8 cellular contexts compared by ENCODE assay signal in genomic region chr19:5968431-5969373, GRCh38. TPM values are rescaled to one million over a fixed set of nuclear protein-coding genes. Genes with fewer than 3 reads are reported as not detected.
DNase-seq lines count a peak whose midpoint lies in the region; ATAC-seq and TF ChIP-seq lines count a peak whose summit lies in the region.

No MANE protein-coding gene starts in this region.

- peaks cover 34% of the 10 kb centered on the region for H3K4me1 ChIP-seq in ovary (ENCODE audit: insufficient read depth)

- TF ChIP-seq EP300 in ovary (IDR thresholded peaks at IDR 0.05): no peak

- H3K4me3 ChIP-seq in epithelial cell of esophagus (ENCODE audit: low read length) (no peak overlapping the region), ovary (no peak overlapping the region)

- H3K27me3 ChIP-seq in ovary: no peaks in the 10 kb centered on the region

- ATAC-seq in HG03139 (IDR thresholded peaks at IDR 0.05; ENCODE audit: unreplicated experiment) (no peak), GM21737 (IDR thresholded peaks at IDR 0.05; ENCODE audit: unreplicated experiment) (no peak), GM18519 (IDR thresholded peaks at IDR 0.05; ENCODE audit: low FRiP score, unreplicated experiment) (no peak)

- H3K36me3 ChIP-seq in ovary: no peaks in the 10 kb centered on the region

- no peaks in the 10 kb centered on the region for H3K9me3 ChIP-seq in ovary

- no peak for TF ChIP-seq CTCF in epithelial cell of esophagus (IDR thresholded peaks at IDR 0.05; ENCODE audit: insufficient read depth, low read depth, low read length, missing control alignments)
- no peak for TF ChIP-seq CTCF in ovary (IDR thresholded peaks at IDR 0.05)

- WGBS in ovary, 3 donors: 47 to 50% (median 49%) methylated on average over 18 of the region's 18 CpGs

- intact Hi-C loops in ovary (cut with DNase I): no loop called here

- TF ChIP-seq POLR2A in ovary (IDR thresholded peaks at IDR 0.05): no peak

- peak overlapping the region; percentile 4 to 39 for H3K27ac ChIP-seq in ovary

- DNase-seq in DMS53 treated with DMSO at 0.1 percent for 48 hours (lab: John Stamatoyannopoulos, UW; ENCODE audit: unreplicated experiment): peak; percentile 48
- DNase-seq in OCI-M2 (lab: John Stamatoyannopoulos, UW; ENCODE audit: unreplicated experiment): peak; percentile 3
- peak; percentile 89 for DNase-seq in epithelial cell of esophagus (ENCODE audit: low read depth)
- DNase-seq in ovary: no peak
- DNase-seq in NCI-H2107 (lab: John Stamatoyannopoulos, UW): no peak

RNA-seq across cellular contexts. Expression of gene RANBP3, which starts 9.2 kb away (rescaled TPM):
- total RNA-seq in ovary: 10 to 100 TPM; 56.2 to 88.4 (median 67.9) TPM
- 10 to 100 TPM; 54.0 to 72.9 TPM for polyA plus RNA-seq in ovary

RNA-seq across cellular contexts. Expression of gene CAPS, which starts 54.6 kb away (rescaled TPM):
- total RNA-seq in ovary: 100 to 1,000 TPM in 1 of 7 donors, 10 to 100 TPM in 5, 1 to 10 TPM in 1; 7.0 to 313 (median 35.8) TPM
- 10 to 100 TPM in 1 of 2 donors, 1 to 10 TPM in 1; 1.7 to 12.4 TPM for polyA plus RNA-seq in ovary

Comparison
In these comparisons a context has a peak if more than half of its experiments do, and no peak if none do; other contexts are left out.
1. DNase-seq: peak in DMS53 treated with DMSO at 0.1 percent for 48 hours (single experiment), OCI-M2 (single experiment) and epithelial cell of esophagus (single experiment); none in ovary (0 of 5) and NCI-H2107 (single experiment).